Comparison of ENCODE assay signal across 1 cellular context in genomic region chr9:96651626-96652025, GRCh38.
TF ChIP-seq lines count a peak whose summit lies in the region.

No MANE protein-coding gene starts in this region.

TF ChIP-seq in endothelial cell of umbilical vein, 7 proteins besides CTCF, POLR2A, EP300 and RAD21 (continued from another document):
- TF ChIP-seq POLR2AphosphoS5 (IDR thresholded peaks at IDR 0.05; ENCODE audit: insufficient read depth, low read depth, low read length), result no peak
